In genomic region chr5:163473613-163474243, GRCh38 we compare ENCODE assay signal across 8 cellular contexts. TPM values are rescaled to one million over a fixed set of nuclear protein-coding genes. Genes with fewer than 3 reads are reported as not detected.
DNase-seq lines count a peak whose midpoint lies in the region; ATAC-seq and TF ChIP-seq lines count a peak whose summit lies in the region.

No MANE protein-coding gene starts in this region.

- H3K27ac ChIP-seq in OCI-LY7 (ENCODE audit: low read depth, low read length, poor library complexity, severe bottlenecking) (no peak overlapping the region), gastroesophageal sphincter (no peak overlapping the region)

- intact Hi-C loops in OCI-LY7 (cut with micrococcal nuclease; ENCODE audit: unreplicated experiment): no loop called here

- CTCF ChIA-PET in OCI-LY7 (lab: Charles Lee; ENCODE audit: unreplicated experiment): no interaction called here

- H2AFZ ChIP-seq in OCI-LY7 (ENCODE audit: low read length): no peak overlapping the region

- H3K9me2 ChIP-seq in OCI-LY7 (ENCODE audit: insufficient read depth, low read length): no peaks in the 10 kb centered on the region

- H4K20me1 ChIP-seq in OCI-LY7 (ENCODE audit: insufficient read depth, low read length): no peaks in the 10 kb centered on the region

- H3K36me3 ChIP-seq in OCI-LY7 (ENCODE audit: insufficient read depth, low read length): peaks cover 99% of the 10 kb centered on the region
- no peaks in the 10 kb centered on the region for H3K36me3 ChIP-seq in gastroesophageal sphincter

- H3K27me3 ChIP-seq in gastroesophageal sphincter: no peaks in the 10 kb centered on the region

- no peak overlapping the region for H3K4me2 ChIP-seq in OCI-LY7 (ENCODE audit: low read length)

- 86 to 87% methylated on average over 3 of the region's 3 CpGs for WGBS in gastroesophageal sphincter (ENCODE audit: low coverage in 1 of 2), 2 donors

- POLR2A ChIA-PET in OCI-LY7 (lab: Charles Lee): interaction anchor here (0.8 to 3.4 kb wide), 8 partner anchors 9 to 34 kb away, joined by 3 to 21 read pairs (median 5); partner anchors contain the start of genes HMMR and NUDCD2

- H3K9me3 ChIP-seq in OCI-LY7 (ENCODE audit: low read length): no peaks in the 10 kb centered on the region
- H3K9me3 ChIP-seq in gastroesophageal sphincter: no peaks in the 10 kb centered on the region

- DNase-seq in AG10803 (ENCODE audit: low read depth) (peak; percentile 26), OCI-LY7 (ENCODE audit: low spot score) (peak; percentile 21), DMS114 treated with DMSO at 0.1 percent for 48 hours (lab: John Stamatoyannopoulos, UW; ENCODE audit: unreplicated experiment) (no peak)
- no peak for DNase-seq in stimulated activated naive CD8-positive, alpha-beta T cell treated with anti-CD3 and anti-CD28 coated beads, Interleukin-15, Interleukin-2, amounts not matched to agents 100 U/mL and 50 U/mL, for 24 hours
- DNase-seq in stimulated activated CD4-positive, alpha-beta T cell treated with anti-CD3 and anti-CD28 coated beads, Interleukin-12 subunit alpha, Interleukin-12 subunit beta, amount 100 ng/mL, for 4 hours: no peak

- TF ChIP-seq EP300 in gastroesophageal sphincter (IDR thresholded peaks at IDR 0.05): no peak

- TF ChIP-seq POLR2A in gastroesophageal sphincter (IDR thresholded peaks at IDR 0.05): no peak

- H3K4me3 ChIP-seq in AG10803 (ENCODE audit: low read length) (no peak overlapping the region), OCI-LY7 (ENCODE audit: low read depth, low read length, poor library complexity, severe bottlenecking) (no peak overlapping the region), gastroesophageal sphincter (no peak overlapping the region)

- H3K79me2 ChIP-seq in OCI-LY7 (ENCODE audit: insufficient read depth, low read depth, low read length): no peaks in the 10 kb centered on the region

- TF ChIP-seq CTCF in AG10803 (conservative IDR thresholded peaks at IDR 0.05; ENCODE audit: low read length) (peak; percentile 57), OCI-LY7 (conservative IDR thresholded peaks at IDR 0.05; ENCODE audit: low read length) (peak; percentile 69), gastroesophageal sphincter (IDR thresholded peaks at IDR 0.05) (peak; percentile 26 to 47 (median 34))

- H3K4me1 ChIP-seq in OCI-LY7 (ENCODE audit: insufficient read depth, low read length, poor library complexity, severe bottlenecking) (no peaks in the 10 kb centered on the region), gastroesophageal sphincter (no peaks in the 10 kb centered on the region)

- no TSS peak for BruUV-seq in OCI-LY7 (replicated peaks; lab: Mats Ljungman, UMichigan)

- peak; percentile 83 for ATAC-seq in GM21367 (IDR thresholded peaks at IDR 0.05; ENCODE audit: unreplicated experiment)
- no peak for ATAC-seq in gastroesophageal sphincter
- ATAC-seq in stimulated activated naive CD8-positive, alpha-beta T cell treated with anti-CD3 and anti-CD28 coated beads, Interleukin-15, Interleukin-2, amounts not matched to agents 100 U/mL and 50 U/mL, for 24 hours: no peak
- ATAC-seq in GM21825 (IDR thresholded peaks at IDR 0.05; ENCODE audit: unreplicated experiment): no peak

RNA-seq across cellular contexts. Expression of gene HMMR, which starts 13.3 kb away (rescaled TPM):
- 44.1 and 63.2 TPM in 2 replicates for total RNA-seq in OCI-LY7 (2014; rRNA removed; shearing (Covaris generic))
- total RNA-seq in OCI-LY7 (2022): 107 and 112 TPM in 2 replicates
- 1 to 10 TPM in 1 of 4 donors, under 1 TPM in 2, not detected in 1; 0.16 to 1.4 (median 0.54) TPM for total RNA-seq in gastroesophageal sphincter

RNA-seq across cellular contexts. Expression of gene NUDCD2, which starts 13.8 kb away (rescaled TPM):
- 30.0 and 59.0 TPM in 2 replicates for total RNA-seq in OCI-LY7 (2014; rRNA removed; shearing (Covaris generic))
- 64.6 and 67.6 TPM in 2 replicates for total RNA-seq in OCI-LY7 (2022)
- 10 to 100 TPM in 1 of 4 donors, 1 to 10 TPM in 3; 8.9 to 13.2 (median 9.4) TPM for total RNA-seq in gastroesophageal sphincter

RNA-seq across cellular contexts. Expression of gene MAT2B, which starts 31.7 kb away (rescaled TPM):
- 32.3 and 35.0 TPM in 2 replicates for total RNA-seq in OCI-LY7 (2014; rRNA removed; shearing (Covaris generic))
- 52.5 and 55.6 TPM in 2 replicates for total RNA-seq in OCI-LY7 (2022)
- 10 to 100 TPM; 41.4 to 70.5 (median 54.8) TPM for total RNA-seq in gastroesophageal sphincter

RNA-seq across cellular contexts. Expression of gene CCNG1, which starts 36.3 kb away (rescaled TPM):
- total RNA-seq in OCI-LY7 (2014; rRNA removed; shearing (Covaris generic)): 83.0 and 93.5 TPM in 2 replicates
- total RNA-seq in OCI-LY7 (2022) (118 and 145 TPM in 2 replicates), gastroesophageal sphincter (100 to 1,000 TPM; 132 to 189 (median 166) TPM)

Comparison
In these comparisons a context has a peak if more than half of its experiments do, and no peak if none do; other contexts are left out.
1. DNase-seq: peak in AG10803 (single experiment) and OCI-LY7 (single experiment); none in stimulated activated naive CD8-positive, alpha-beta T cell treated with anti-CD3 and anti-CD28 coated beads, Interleukin-15, Interleukin-2, amounts not matched to agents 100 U/mL and 50 U/mL, for 24 hours (single experiment), stimulated activated CD4-positive, alpha-beta T cell treated with anti-CD3 and anti-CD28 coated beads, Interleukin-12 subunit alpha, Interleukin-12 subunit beta, amount 100 ng/mL, for 4 hours (single experiment) and DMS114 treated with DMSO at 0.1 percent for 48 hours (single experiment).
2. RNA of gene HMMR, which starts 13.3 kb away (total RNA-seq): 44.1 to 112 TPM in OCI-LY7; 0.16 to 1.4 TPM in gastroesophageal sphincter; every median in the first group is over 10 times any median in the second.
3. Peak in every context shown above with its lines, with median percentiles within 50 percentile points of each other: CTCF ChIP-seq.